1 cellular context compared by ENCODE assay signal in genomic region chr20:32464401-32465091, GRCh38.
TF ChIP-seq lines count a peak whose summit lies in the region.

No MANE protein-coding gene starts in this region.

TF ChIP-seq in GM23338, 12 proteins besides CTCF, POLR2A, EP300 and RAD21 (continued from another document):
- TF ChIP-seq ZNF462 (CRISPR knock-in tag; IDR thresholded peaks at IDR 0.05) (no peak), ZNF331 (CRISPR knock-in tag; IDR thresholded peaks at IDR 0.05; ENCODE audit: low read depth) (no peak), POLR2AphosphoS5 (IDR thresholded peaks at IDR 0.05; ENCODE audit: low read depth) (no peak), REST (IDR thresholded peaks at IDR 0.05; ENCODE audit: unreplicated experiment) (no peak), JUNB (IDR thresholded peaks at IDR 0.05; ENCODE audit: unreplicated experiment) (no peak), EZH2phosphoT487 (IDR thresholded peaks at IDR 0.05; ENCODE audit: unreplicated experiment) (no peak)
